In genomic region chr9:81559741-81560140, GRCh38 we compare ENCODE assay signal across 10 cellular contexts.
DNase-seq lines count a peak whose midpoint lies in the region; ATAC-seq, FAIRE-seq and TF ChIP-seq lines count a peak whose summit lies in the region.
"Had no signal": no experiment of that assay in that cellular context is flagged by ENCODE, and none has a peak within 500 bp of the region (broad histone marks: within the 10 kb centered on the region; RNA-seq: fewer than 3 reads in every experiment).

No MANE protein-coding gene starts in this region.

- H3K27me3 ChIP-seq in Panc1 (ENCODE audit: control insufficient read depth, insufficient read depth, low read length), result no peaks in the 10 kb centered on the region
- H3K27me3 ChIP-seq in endothelial cell of umbilical vein (ENCODE audit: control insufficient read depth in 2 of 2, insufficient read depth in 2 of 2, low read length in 2 of 2), result no peaks in the 10 kb centered on the region

- peak; percentile 74 for ATAC-seq in Panc1
- no peak for ATAC-seq in activated naive CD4-positive, alpha-beta T cell treated with anti-CD3 and anti-CD28 coated beads, Interleukin-2, amount 50 U/mL, for 72 hours
- no peak for ATAC-seq in activated CD8-positive, alpha-beta memory T cell treated with anti-CD3 and anti-CD28 coated beads, Interleukin-2, amount 10 ng/mL, durations not matched to agents 7 days and 5 days

- H3K9me1 ChIP-seq in endothelial cell of umbilical vein (replicated peaks; ENCODE audit: control insufficient read depth, extremely low read depth, insufficient read depth, low read length), result no peaks in the 10 kb centered on the region

- H3K4me3 ChIP-seq in Panc1 (ENCODE audit: low read depth in 2 of 2, low read length in 2 of 2), result no peak overlapping the region
- H3K4me3 ChIP-seq in endothelial cell of umbilical vein (replicated peaks in 1 of 3; ENCODE audit: insufficient read depth in 1 of 3, low read depth in 1 of 3, low read length in 3 of 3), result no peak overlapping the region

- peak overlapping the region; percentile 12 for H3K27ac Mint-ChIP-seq in neural crest cell (ENCODE audit: unreplicated experiment)
- H3K27ac Mint-ChIP-seq in activated naive CD4-positive, alpha-beta T cell treated with anti-CD3 and anti-CD28 coated beads, Interleukin-2, amount 50 U/mL, for 72 hours, result no peak overlapping the region
- H3K27ac Mint-ChIP-seq in activated CD8-positive, alpha-beta memory T cell treated with anti-CD3 and anti-CD28 coated beads, Interleukin-2, amount 10 ng/mL, durations not matched to agents 7 days and 5 days, result no peak overlapping the region

- H3K9me3 Mint-ChIP-seq in neural crest cell, result peaks cover 3% of the 10 kb centered on the region
- peaks cover 7 to 23% of the 10 kb centered on the region in 2 donors for H3K9me3 Mint-ChIP-seq in activated naive CD4-positive, alpha-beta T cell treated with anti-CD3 and anti-CD28 coated beads, Interleukin-2, amount 50 U/mL, for 72 hours
- peaks cover 3% of the 10 kb centered on the region for H3K9me3 Mint-ChIP-seq in activated CD8-positive, alpha-beta memory T cell treated with anti-CD3 and anti-CD28 coated beads, Interleukin-2, amount 10 ng/mL, durations not matched to agents 7 days and 5 days (ENCODE audit: low read depth)

- intact Hi-C loops in Panc1 (cut with micrococcal nuclease; ENCODE audit: unreplicated experiment) (no loop called here), endothelial cell of umbilical vein (cut with micrococcal nuclease) (no loop called here)

- H3K4me2 ChIP-seq in endothelial cell of umbilical vein (ENCODE audit: insufficient read depth, low read length), result peak overlapping the region; percentile 8

- H3K9me3 ChIP-seq in Panc1 (ENCODE audit: control insufficient read depth, insufficient read depth, low read depth, low read length) (no peaks in the 10 kb centered on the region), endothelial cell of umbilical vein (replicated peaks; ENCODE audit: control insufficient read depth, insufficient read depth, low read length) (no peaks in the 10 kb centered on the region)

- TF ChIP-seq POLR2A in endothelial cell of umbilical vein (IDR thresholded peaks at IDR 0.05; ENCODE audit: low read depth, low read length), result no peak

- POLR2A ChIA-PET in Panc1 (lab: Charles Lee) (no interaction called here), endothelial cell of umbilical vein (lab: Charles Lee) (no interaction called here)

- peak overlapping the region; percentile 16 for H3K4me3 Mint-ChIP-seq in neural crest cell
- no peak overlapping the region for H3K4me3 Mint-ChIP-seq in activated CD8-positive, alpha-beta memory T cell treated with anti-CD3 and anti-CD28 coated beads, Interleukin-2, amount 10 ng/mL, durations not matched to agents 7 days and 5 days

- H3K4me1 Mint-ChIP-seq in neural crest cell, result peaks cover 55% of the 10 kb centered on the region
- H3K4me1 Mint-ChIP-seq in activated CD8-positive, alpha-beta memory T cell treated with anti-CD3 and anti-CD28 coated beads, Interleukin-2, amount 10 ng/mL, durations not matched to agents 7 days and 5 days, result no peaks in the 10 kb centered on the region

- no peaks in the 10 kb centered on the region for H3K36me3 ChIP-seq in Panc1 (ENCODE audit: control insufficient read depth, insufficient read depth, low read length)
- H3K36me3 ChIP-seq in endothelial cell of umbilical vein (ENCODE audit: control insufficient read depth in 2 of 2, extremely low read depth in 1 of 2, insufficient read depth in 2 of 2, low read length in 2 of 2), result no peaks in the 10 kb centered on the region

- no peaks in the 10 kb centered on the region for H3K36me3 Mint-ChIP-seq in neural crest cell (ENCODE audit: low read depth)
- H3K36me3 Mint-ChIP-seq in activated naive CD4-positive, alpha-beta T cell treated with anti-CD3 and anti-CD28 coated beads, Interleukin-2, amount 50 U/mL, for 72 hours, result peaks cover 0 to 9% of the 10 kb centered on the region in 2 donors
- no peaks in the 10 kb centered on the region for H3K36me3 Mint-ChIP-seq in activated CD8-positive, alpha-beta memory T cell treated with anti-CD3 and anti-CD28 coated beads, Interleukin-2, amount 10 ng/mL, durations not matched to agents 7 days and 5 days

- BruUV-seq in Panc1 (replicated peaks; lab: Mats Ljungman, UMichigan), result no TSS peak
- BruUV-seq in endothelial cell of umbilical vein (replicated peaks; lab: Mats Ljungman, UMichigan), result no TSS peak

- peak; percentile 72 for FAIRE-seq in endothelial cell of umbilical vein (lab: Jason Lieb, UNC)
- FAIRE-seq: D721Med had no signal

- CTCF ChIA-PET in Panc1 (lab: Charles Lee) (no interaction called here), endothelial cell of umbilical vein (lab: Charles Lee) (interaction anchor here (1.0 kb wide), 1 partner anchor 37 kb away, joined by 5 read pairs; no protein-coding TSS in a partner anchor)
- CTCF ChIA-PET in activated CD8-positive, alpha-beta memory T cell treated with anti-CD3 and anti-CD28 coated beads, Interleukin-2, amount 10 ng/mL, durations not matched to agents 7 days and 5 days (lab: Charles Lee), result no interaction called here

- H3K79me2 ChIP-seq in endothelial cell of umbilical vein (ENCODE audit: control insufficient read depth, insufficient read depth, low read length), result no peaks in the 10 kb centered on the region
- H3K79me2 ChIP-seq: parathyroid adenoma had no signal

- H3K4me1 ChIP-seq in Panc1 (ENCODE audit: control insufficient read depth, insufficient read depth, low read length) (no peaks in the 10 kb centered on the region; the same call in 1 of the 2 replicates), endothelial cell of umbilical vein (ENCODE audit: control insufficient read depth, extremely low read depth, insufficient read depth, low read length) (peaks cover 28% of the 10 kb centered on the region)
- H3K4me1 ChIP-seq: parathyroid adenoma had no signal

- no peak overlapping the region for H3K9ac ChIP-seq in endothelial cell of umbilical vein (replicated peaks; ENCODE audit: extremely low read depth, insufficient read depth, low read length)
- H3K9ac ChIP-seq: parathyroid adenoma had no signal

- in situ Hi-C loops in Caki2 (cut with HindIII; ENCODE audit: low pct_unique_long_range_greater_than_20kb, low sequenced_read_pairs), result no loop called here
- in situ Hi-C loops in Panc1 (cut with HindIII; ENCODE audit: low pct_unique_long_range_greater_than_20kb, low sequenced_read_pairs), result no loop called here

- DNase-seq in Caki2 (ENCODE audit: low read depth) (peak; percentile 84), Panc1 (ENCODE audit: low read depth, low spot score) (no peak), endothelial cell of umbilical vein (ENCODE audit: low read depth, low spot score) (peak; percentile 46), neural crest cell (ENCODE audit: low read depth, low spot score) (no peak), DMS53 (lab: John Stamatoyannopoulos, UW) (no peak), NCI-H1436 (lab: John Stamatoyannopoulos, UW) (no peak)
- DNase-seq in activated naive CD4-positive, alpha-beta T cell treated with anti-CD3 and anti-CD28 coated beads, Interleukin-2, amount 50 U/mL, for 72 hours (ENCODE audit: low spot score in 2 of 2), result no peak
- no peak for DNase-seq in activated CD8-positive, alpha-beta memory T cell treated with anti-CD3 and anti-CD28 coated beads, Interleukin-2, amount 10 ng/mL, durations not matched to agents 7 days and 5 days

- peak overlapping the region; percentile 69 for H2AFZ ChIP-seq in endothelial cell of umbilical vein (ENCODE audit: low read depth, low read length)
- H2AFZ ChIP-seq: parathyroid adenoma had no signal

- H3K27me3 Mint-ChIP-seq in neural crest cell (ENCODE audit: low read depth), result no peaks in the 10 kb centered on the region
- no peaks in the 10 kb centered on the region for H3K27me3 Mint-ChIP-seq in activated CD8-positive, alpha-beta memory T cell treated with anti-CD3 and anti-CD28 coated beads, Interleukin-2, amount 10 ng/mL, durations not matched to agents 7 days and 5 days

- TF ChIP-seq CTCF in Panc1 (IDR thresholded peaks at IDR 0.05) (no peak), endothelial cell of umbilical vein (IDR thresholded peaks at IDR 0.05; ENCODE audit: extremely low read depth in 1 of 2, insufficient read depth in 1 of 2, low read depth in 1 of 2, low read length in 2 of 2) (no peak), neural crest cell (conservative IDR thresholded peaks at IDR 0.05) (no peak)

- dilution Hi-C loops in endothelial cell of umbilical vein (cut with MboI; ENCODE audit: extremely low pct_ligation_motif_present, low sequenced_read_pairs), result no loop called here

- H3K27ac ChIP-seq in Panc1 (ENCODE audit: low read length) (0 out of 2 replicates have a peak overlapping the region, but pooled peaks have one; percentile 29), endothelial cell of umbilical vein (ENCODE audit: insufficient read depth, low read depth, low read length) (peak overlapping the region; percentile 19)
- H3K27ac ChIP-seq: parathyroid adenoma had no signal

- H4K20me1 ChIP-seq in endothelial cell of umbilical vein (replicated peaks; ENCODE audit: control insufficient read depth, extremely low read depth, insufficient read depth, low read length), result no peaks in the 10 kb centered on the region

TF ChIP-seq in endothelial cell of umbilical vein, 7 proteins besides CTCF, POLR2A, EP300 and RAD21:
- TF ChIP-seq JUN (IDR thresholded peaks at IDR 0.05; ENCODE audit: borderline replicate concordance, insufficient read depth, insufficient read length, low read depth) (no peak), FOS (IDR thresholded peaks at IDR 0.05; ENCODE audit: borderline replicate concordance, insufficient read depth, low read length) (peak; percentile 62), MAX (IDR thresholded peaks at IDR 0.05; ENCODE audit: insufficient read depth, insufficient read length) (no peak), GATA2 (IDR thresholded peaks at IDR 0.05; ENCODE audit: insufficient read depth, insufficient read length, low read depth, low read length) (peak; percentile 31), EZH2 (IDR thresholded peaks at IDR 0.05; ENCODE audit: borderline replicate concordance, low read depth, low read length, severe bottlenecking) (no peak), POLR2AphosphoS5 (IDR thresholded peaks at IDR 0.05; ENCODE audit: insufficient read depth, low read depth, low read length) (no peak), MYC (IDR thresholded peaks at IDR 0.05; ENCODE audit: low read depth, low read length) (no peak)

Comparison
In these comparisons a context has a peak if more than half of its experiments do, and no peak if none do; other contexts are left out.
1. DNase-seq: peak in Caki2 (single experiment) and endothelial cell of umbilical vein (single experiment); none in Panc1 (single experiment), neural crest cell (single experiment), DMS53 (single experiment), activated naive CD4-positive, alpha-beta T cell treated with anti-CD3 and anti-CD28 coated beads, Interleukin-2, amount 50 U/mL, for 72 hours (0 of 2), NCI-H1436 (single experiment) and activated CD8-positive, alpha-beta memory T cell treated with anti-CD3 and anti-CD28 coated beads, Interleukin-2, amount 10 ng/mL, durations not matched to agents 7 days and 5 days (single experiment).